ENCODE assay signal across 14 cellular contexts in the genomic region with DNA sequence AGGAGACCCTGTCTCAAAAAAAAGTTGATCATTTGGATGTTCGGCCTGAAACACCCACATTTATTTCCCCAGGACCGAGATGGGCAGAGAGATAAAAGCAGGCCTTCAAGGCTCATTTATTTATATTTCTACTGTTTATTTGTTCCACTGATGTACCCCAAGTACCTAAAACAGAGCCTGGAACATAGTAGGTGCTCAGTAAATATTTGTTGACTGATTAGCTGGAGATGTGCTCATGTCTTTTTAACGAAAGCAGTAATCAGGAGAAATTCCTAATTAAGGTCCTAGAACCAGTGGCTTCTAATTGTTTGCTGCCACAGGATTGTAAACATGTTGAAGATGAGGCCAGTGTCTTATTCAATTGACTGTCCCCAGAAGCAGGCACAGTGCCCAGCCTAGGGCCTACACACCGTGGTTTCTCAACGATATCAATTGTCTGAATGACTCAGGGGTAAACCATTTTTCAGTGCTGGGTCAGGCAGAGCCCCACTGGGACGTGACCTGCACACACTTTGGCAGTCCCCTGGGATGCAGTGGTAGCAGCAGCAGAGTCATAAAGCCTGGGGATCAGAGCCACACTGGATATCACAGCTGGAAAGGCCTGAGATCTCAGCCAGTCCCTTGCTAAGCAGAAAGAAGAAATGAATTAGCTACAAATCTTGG. TPM values are rescaled to one million over a fixed set of nuclear protein-coding genes. Genes with fewer than 3 reads are reported as not detected.
A peak's percentile ranks its signal among the peaks of the same experiment; 100 is the strongest.
DNase-seq lines count a peak whose midpoint lies in the region; ATAC-seq, FAIRE-seq and TF ChIP-seq lines count a peak whose summit lies in the region.
"Had no signal": no experiment of that assay in that cellular context is flagged by ENCODE, and none has a peak within 500 bp of the region (broad histone marks: within the 10 kb centered on the region; RNA-seq: fewer than 3 reads in every experiment).

No MANE protein-coding gene starts in this region.

- TF ChIP-seq CTCF in A673 (conservative IDR thresholded peaks at IDR 0.05; ENCODE audit: low read depth, low read length) (no peak), keratinocyte (optimal IDR thresholded peaks at IDR 0.05 in 1 of 3, IDR thresholded peaks at IDR 0.05 in 1 of 3, conservative IDR thresholded peaks at IDR 0.05 in 1 of 3; ENCODE audit: extremely low read depth in 1 of 3, insufficient read depth in 2 of 3, low read length in 3 of 3) (no peak)

- peak; percentile 70 for FAIRE-seq in keratinocyte (lab: Jason Lieb, UNC)

- intact Hi-C loops in A673 (cut with micrococcal nuclease; ENCODE audit: unreplicated experiment): no loop called here

- dilution Hi-C loops in keratinocyte (cut with MboI; ENCODE audit: extremely low pct_ligation_motif_present, low sequenced_read_pairs): no loop called here

- CTCF ChIA-PET in A673 (lab: Charles Lee): no interaction called here

- POLR2A ChIA-PET in A673 (lab: Charles Lee; ENCODE audit: low non-redundant PET): no interaction called here

- DNase-seq in A673 (ENCODE audit: low spot score) (peak; percentile 10), HS-5 (ENCODE audit: low read depth) (peak; percentile 75), amniotic epithelial cell (ENCODE audit: low read depth) (peak; percentile 40), keratinocyte (ENCODE audit: low read depth, low spot score) (no peak), Kasumi-1 (lab: John Stamatoyannopoulos, UW) (no peak)
- DNase-seq: NCI-H1092 had no signal

- no peak overlapping the region for H3K27ac ChIP-seq in A673 (ENCODE audit: low read depth, low read length, poor library complexity, severe bottlenecking)
- no peak overlapping the region for H3K27ac ChIP-seq in keratinocyte (ENCODE audit: control insufficient read depth, insufficient read depth, low read length)
- H3K27ac ChIP-seq: parathyroid adenoma, WERI-Rb-1 had no signal

- H4K20me1 ChIP-seq in keratinocyte (ENCODE audit: control insufficient read depth, extremely low read depth, insufficient read depth, low read length): no peaks in the 10 kb centered on the region

- H3K4me2 ChIP-seq in keratinocyte (ENCODE audit: control insufficient read depth, extremely low read depth, insufficient read depth, low read depth, low read length): no peak overlapping the region

- BruUV-seq in A673 (replicated peaks; lab: Mats Ljungman, UMichigan): no TSS peak

- no peak overlapping the region for H2AFZ ChIP-seq in keratinocyte (ENCODE audit: control insufficient read depth, low read length)
- H2AFZ ChIP-seq: parathyroid adenoma had no signal

- no peaks in the 10 kb centered on the region for H3K9me3 ChIP-seq in A673 (ENCODE audit: low read depth, low read length, poor library complexity, severe bottlenecking)
- no peaks in the 10 kb centered on the region for H3K9me3 ChIP-seq in keratinocyte (ENCODE audit: control insufficient read depth, low read depth, low read length)

- H3K36me3 ChIP-seq in A673 (ENCODE audit: insufficient read depth, low read length, poor library complexity, severe bottlenecking) (no peaks in the 10 kb centered on the region), keratinocyte (ENCODE audit: control insufficient read depth in 2 of 2, extremely low read depth in 1 of 2, insufficient read depth in 2 of 2, low read length in 2 of 2) (no peaks in the 10 kb centered on the region)
- H3K36me3 ChIP-seq: WERI-Rb-1 had no signal

- H3K27me3 ChIP-seq in A673 (replicated peaks; ENCODE audit: insufficient read depth, low read depth, low read length, poor library complexity) (no peaks in the 10 kb centered on the region), keratinocyte (ENCODE audit: control insufficient read depth, extremely low read depth, insufficient read depth, low read length) (no peaks in the 10 kb centered on the region)

- ATAC-seq in HG02870 (IDR thresholded peaks at IDR 0.05; ENCODE audit: unreplicated experiment) (no peak), GM21381 (IDR thresholded peaks at IDR 0.05; ENCODE audit: unreplicated experiment) (no peak), GM19397 (IDR thresholded peaks at IDR 0.05; ENCODE audit: unreplicated experiment) (no peak)
- ATAC-seq: activated T-helper 17 cell treated with anti-CD3 and anti-CD28 coated beads, Interleukin-2, amount 50 U/mL, for 72 hours had no signal

- H3K79me2 ChIP-seq in keratinocyte (ENCODE audit: control insufficient read depth, insufficient read depth, low read length): no peaks in the 10 kb centered on the region
- H3K79me2 ChIP-seq: parathyroid adenoma had no signal

- H3K4me3 ChIP-seq in A673 (ENCODE audit: low read depth, low read length, poor library complexity, severe bottlenecking) (no peak overlapping the region), keratinocyte (ENCODE audit: control insufficient read depth in 2 of 3, extremely low read depth in 1 of 3, insufficient read depth in 2 of 3, low read depth in 1 of 3, low read length in 3 of 3) (no peak overlapping the region)

- no peaks in the 10 kb centered on the region for H3K9me1 ChIP-seq in keratinocyte (ENCODE audit: control insufficient read depth, extremely low read depth, insufficient read depth, low read length)

- H3K4me1 ChIP-seq in A673 (ENCODE audit: insufficient read depth, low read length, poor library complexity, severe bottlenecking) (no peaks in the 10 kb centered on the region), keratinocyte (ENCODE audit: control insufficient read depth, extremely low read depth, insufficient read depth, low read length) (peaks cover 16% of the 10 kb centered on the region)
- H3K4me1 ChIP-seq: parathyroid adenoma had no signal

- no peak overlapping the region for H3K9ac ChIP-seq in keratinocyte (ENCODE audit: control insufficient read depth, extremely low read depth, insufficient read depth, low read length)
- H3K9ac ChIP-seq: parathyroid adenoma had no signal

RNA-seq across cellular contexts. Expression of gene SOST, which starts 34.8 kb away (rescaled TPM):
- total RNA-seq in A673 (2021): not detected in 2 replicates
- polyA plus RNA-seq in keratinocyte: 0.02 to 0.04 TPM in 2 of 3 replicates, not detected in the other
- not detected for polyA plus RNA-seq in keratinocyte (2011; ENCODE audit: low read depth)
- polyA plus RNA-seq in keratinocyte (2011; cell fraction: cytosol; rRNA removed): not detected in 2 replicates
- 0.07 TPM in 1 of 2 replicates, not detected in the other for polyA plus RNA-seq in keratinocyte (2011; cell fraction: nucleus; rRNA removed)
- polyA plus RNA-seq in keratinocyte (2012; ENCODE audit: low replicate concordance): 0.21 TPM in 1 of 2 replicates, not detected in the other
- polyA minus RNA-seq in keratinocyte: not detected in 3 replicates
- not detected for polyA minus RNA-seq in keratinocyte (2011; cell fraction: cytosol; rRNA and poly(A)+ RNA removed)
- not detected in 2 replicates for polyA minus RNA-seq in keratinocyte (2011; cell fraction: nucleus; rRNA and poly(A)+ RNA removed)
- total RNA-seq: activated T-helper 17 cell treated with anti-CD3 and anti-CD28 coated beads, Interleukin-2, amount 50 U/mL, for 72 hours; dermis microvascular lymphatic vessel endothelial cell; ureter had no signal

RNA-seq across cellular contexts. Expression of gene DUSP3, which starts 54.9 kb away (rescaled TPM):
- total RNA-seq in A673 (2021): 20.4 and 22.9 TPM in 2 replicates
- polyA plus RNA-seq in keratinocyte: 39.2 to 45.2 TPM (median 44.1 TPM) in 3 replicates
- polyA plus RNA-seq in keratinocyte (2011; ENCODE audit: low read depth): 16.7 TPM
- 49.5 and 49.7 TPM in 2 replicates for polyA plus RNA-seq in keratinocyte (2011; cell fraction: cytosol; rRNA removed)
- polyA plus RNA-seq in keratinocyte (2011; cell fraction: nucleus; rRNA removed): 48.8 and 55.5 TPM in 2 replicates
- polyA plus RNA-seq in keratinocyte (2012; ENCODE audit: low replicate concordance): 38.6 and 40.4 TPM in 2 replicates
- polyA minus RNA-seq in keratinocyte: 40.3 to 52.4 TPM (median 49.0 TPM) in 3 replicates
- polyA minus RNA-seq in keratinocyte (2011; cell fraction: cytosol; rRNA and poly(A)+ RNA removed): 70.0 TPM
- polyA minus RNA-seq in keratinocyte (2011; cell fraction: nucleus; rRNA and poly(A)+ RNA removed): 25.7 and 27.4 TPM in 2 replicates

RNA-seq across cellular contexts. Expression of gene CFAP97D1, which starts 56.4 kb away (rescaled TPM):
- not detected in 2 replicates for total RNA-seq in A673 (2021)
- polyA plus RNA-seq in keratinocyte: 0.01 TPM in 1 of 3 replicates, not detected in the others
- not detected for polyA plus RNA-seq in keratinocyte (2011; ENCODE audit: low read depth)
- not detected in 2 replicates for polyA plus RNA-seq in keratinocyte (2011; cell fraction: cytosol; rRNA removed)
- polyA plus RNA-seq in keratinocyte (2011; cell fraction: nucleus; rRNA removed): 0.04 TPM in 1 of 2 replicates, not detected in the other
- polyA plus RNA-seq in keratinocyte (2012; ENCODE audit: low replicate concordance): 0.02 TPM in 1 of 2 replicates, not detected in the other
- polyA minus RNA-seq in keratinocyte: not detected in 3 replicates
- not detected for polyA minus RNA-seq in keratinocyte (2011; cell fraction: cytosol; rRNA and poly(A)+ RNA removed)
- not detected in 2 replicates for polyA minus RNA-seq in keratinocyte (2011; cell fraction: nucleus; rRNA and poly(A)+ RNA removed)
- total RNA-seq: activated T-helper 17 cell treated with anti-CD3 and anti-CD28 coated beads, Interleukin-2, amount 50 U/mL, for 72 hours; dermis microvascular lymphatic vessel endothelial cell; ureter had no signal

Comparison
In these comparisons a context has a peak if more than half of its experiments do, and no peak if none do; other contexts are left out.
1. DNase-seq: peak in A673 (single experiment), HS-5 (single experiment) and amniotic epithelial cell (single experiment); none in keratinocyte (single experiment) and Kasumi-1 (0 of 2).